28 cellular contexts compared by ENCODE assay signal in the genomic region with DNA sequence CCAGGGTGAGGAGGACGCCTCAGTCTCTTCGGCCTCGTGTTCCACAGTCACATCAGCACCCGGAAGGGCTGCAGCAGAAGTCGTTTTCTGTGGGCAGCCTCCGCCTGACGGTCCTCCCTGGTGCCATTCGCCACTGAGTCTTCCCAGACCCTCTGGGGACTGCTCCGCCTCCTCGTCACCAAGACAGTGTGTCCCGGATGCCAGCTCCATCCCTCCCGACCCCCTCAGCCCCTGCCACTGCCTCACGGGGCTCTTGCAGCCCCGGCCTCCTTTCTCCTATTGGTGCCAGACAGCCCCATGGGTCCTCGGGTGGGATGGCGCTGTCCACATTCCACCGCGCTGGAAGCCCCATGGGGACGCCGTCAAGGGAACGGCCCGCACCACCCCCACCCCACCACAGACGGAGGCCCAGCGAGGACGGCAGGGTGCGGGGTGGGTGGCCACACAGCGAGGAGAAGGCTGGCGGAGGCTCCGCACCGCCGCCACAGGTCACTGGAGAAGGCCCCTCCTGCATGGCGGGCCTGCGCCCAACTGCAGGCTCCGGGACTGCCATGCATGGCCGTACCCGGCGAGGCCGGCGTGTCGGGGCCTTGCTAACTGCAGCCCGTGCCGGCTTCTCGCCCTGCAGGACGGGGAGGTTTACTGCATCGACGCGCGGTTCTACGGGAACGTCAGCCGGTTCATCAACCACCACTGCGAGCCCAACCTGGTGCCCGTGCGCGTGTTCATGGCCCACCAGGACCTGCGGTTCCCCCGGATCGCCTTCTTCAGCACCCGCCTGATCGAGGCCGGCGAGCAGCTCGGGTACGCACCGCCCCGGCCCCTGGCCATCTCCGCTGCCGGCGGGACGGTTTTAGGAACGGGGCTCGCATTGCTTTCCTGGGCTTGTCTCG. TPM values are rescaled to one million over a fixed set of nuclear protein-coding genes. Genes with fewer than 3 reads are reported as not detected.
"Had no signal": no experiment of that assay in that cellular context is flagged by ENCODE, and none has a peak within 500 bp of the region (broad histone marks: within the 10 kb centered on the region; RNA-seq: fewer than 3 reads in every experiment).

No MANE protein-coding gene starts in this region.

- H3K27me3 ChIP-seq: brain microvascular endothelial cell, esophagus muscularis mucosa, foreskin keratinocyte, heart right ventricle, vagina had no signal

- H3K9me3 Mint-ChIP-seq: activated CD4-positive, alpha-beta memory T cell treated with anti-CD3 and anti-CD28 coated beads for 36 hours; activated naive CD4-positive, alpha-beta T cell treated with anti-CD3 and anti-CD28 coated beads, Interleukin-2, amount 10 ng/mL, durations not matched to agents 7 days and 5 days; activated T-helper 1 cell treated with anti-CD3 and anti-CD28 coated beads, Interleukin-12 subunit alpha, Interleukin-12 subunit beta, Interleukin-2, Interleukin-4 antibody, amounts not matched to agents 30 ng/mL and 10 ng/mL and 1 ng/mL, durations not matched to agents 14 hours and 24 hours and 36 hours; stimulated activated naive CD8-positive, alpha-beta T cell treated with anti-CD3 and anti-CD28 coated beads, Interleukin-15, Interleukin-2, amounts not matched to agents 100 ng/mL and 50 ng/mL, for 24 hours; type B pancreatic cell had no signal

- H3K4me1 Mint-ChIP-seq: activated naive CD4-positive, alpha-beta T cell treated with anti-CD3 and anti-CD28 coated beads, Interleukin-2, amount 10 ng/mL, durations not matched to agents 7 days and 5 days; endodermal cell had no signal

- H3K9ac ChIP-seq: parathyroid adenoma had no signal

- H3K4me1 ChIP-seq: esophagus muscularis mucosa, foreskin keratinocyte, heart right ventricle, parathyroid adenoma, psoas muscle, vagina had no signal

- H3K27ac ChIP-seq: brain microvascular endothelial cell, esophagus muscularis mucosa, foreskin keratinocyte, heart right ventricle, parathyroid adenoma, psoas muscle, vagina, WERI-Rb-1 had no signal

- H3K4me3 ChIP-seq: esophagus muscularis mucosa, heart right ventricle, psoas muscle, vagina had no signal

- FAIRE-seq: astrocyte, islet of Langerhans had no signal

- H3K27me3 Mint-ChIP-seq: activated CD4-positive, alpha-beta memory T cell treated with anti-CD3 and anti-CD28 coated beads for 36 hours; activated naive CD4-positive, alpha-beta T cell treated with anti-CD3 and anti-CD28 coated beads, Interleukin-2, amount 10 ng/mL, durations not matched to agents 7 days and 5 days; stimulated activated naive CD8-positive, alpha-beta T cell treated with anti-CD3 and anti-CD28 coated beads, Interleukin-15, Interleukin-2, amounts not matched to agents 100 ng/mL and 50 ng/mL, for 24 hours; T-helper 17 cell; type B pancreatic cell had no signal

- H2AFZ ChIP-seq: parathyroid adenoma had no signal

- ATAC-seq: activated CD4-positive, CD25-positive, alpha-beta regulatory T cell treated with anti-CD3 and anti-CD28 coated beads, Interleukin-2, amount 50 U/mL, for 24 hours; foreskin keratinocyte; psoas muscle; T-helper 17 cell had no signal

- DNase-seq: activated CD4-positive, alpha-beta memory T cell treated with anti-CD3 and anti-CD28 coated beads for 36 hours; activated CD4-positive, alpha-beta T cell treated with anti-CD3 and anti-CD28 coated beads for 48 hours; activated CD8-positive, alpha-beta memory T cell treated with anti-CD3 and anti-CD28 coated beads, Interleukin-2, amount 50 U/mL, for 4 hours; activated gamma-delta T cell; activated naive CD4-positive, alpha-beta T cell treated with anti-CD3 and anti-CD28 coated beads, Interleukin-2, amount 10 ng/mL, durations not matched to agents 7 days and 5 days; activated T-cell treated with anti-CD3 and anti-CD28 coated beads, Interleukin-2, amount 50 U/mL, for 1 hour; amniotic stem cell; brain microvascular endothelial cell; endodermal cell; foreskin keratinocyte; heart right ventricle; mammary epithelial cell; psoas muscle; stimulated activated CD4-positive, alpha-beta T cell treated with anti-CD3 and anti-CD28 coated beads, Interleukin-2, amount 100 ng/mL, for 48 hours; T-helper 17 cell; T1000; WERI-Rb-1 had no signal

- H3K9me3 ChIP-seq: esophagus muscularis mucosa, psoas muscle, vagina had no signal

- H3K79me2 ChIP-seq: parathyroid adenoma had no signal

- H3K27ac Mint-ChIP-seq: activated CD4-positive, alpha-beta memory T cell treated with anti-CD3 and anti-CD28 coated beads for 36 hours; activated naive CD4-positive, alpha-beta T cell treated with anti-CD3 and anti-CD28 coated beads, Interleukin-2, amount 10 ng/mL, durations not matched to agents 7 days and 5 days; activated T-helper 1 cell treated with anti-CD3 and anti-CD28 coated beads, Interleukin-12 subunit alpha, Interleukin-12 subunit beta, Interleukin-2, Interleukin-4 antibody, amounts not matched to agents 30 ng/mL and 10 ng/mL and 1 ng/mL, durations not matched to agents 14 hours and 24 hours and 36 hours; endodermal cell; stimulated activated naive CD8-positive, alpha-beta T cell treated with anti-CD3 and anti-CD28 coated beads, Interleukin-15, Interleukin-2, amounts not matched to agents 100 ng/mL and 50 ng/mL, for 24 hours; T-helper 17 cell; type B pancreatic cell had no signal

- H3K4me3 Mint-ChIP-seq: activated CD4-positive, alpha-beta memory T cell treated with anti-CD3 and anti-CD28 coated beads for 36 hours; activated naive CD4-positive, alpha-beta T cell treated with anti-CD3 and anti-CD28 coated beads, Interleukin-2, amount 10 ng/mL, durations not matched to agents 7 days and 5 days; activated T-helper 1 cell treated with anti-CD3 and anti-CD28 coated beads, Interleukin-12 subunit alpha, Interleukin-12 subunit beta, Interleukin-2, Interleukin-4 antibody, amounts not matched to agents 30 ng/mL and 10 ng/mL and 1 ng/mL, durations not matched to agents 14 hours and 24 hours and 36 hours; endodermal cell; stimulated activated naive CD8-positive, alpha-beta T cell treated with anti-CD3 and anti-CD28 coated beads, Interleukin-15, Interleukin-2, amounts not matched to agents 100 ng/mL and 50 ng/mL, for 24 hours; T-helper 17 cell; type B pancreatic cell had no signal

RNA-seq across cellular contexts. Expression of gene CACNA1B, which starts 43.6 kb away (rescaled TPM):
- total RNA-seq: activated CD8-positive, alpha-beta memory T cell treated with anti-CD3 and anti-CD28 coated beads for 36 hours; activated T-helper 1 cell treated with anti-CD3 and anti-CD28 coated beads, Interleukin-12 subunit alpha, Interleukin-12 subunit beta, Interleukin-2, Interleukin-4 antibody, amounts not matched to agents 30 ng/mL and 10 ng/mL and 1 ng/mL, durations not matched to agents 14 hours and 24 hours and 36 hours had no signal
- polyA plus RNA-seq: liver, mammary epithelial cell had no signal
